ENCODE assay signal across 8 cellular contexts in the genomic region with DNA sequence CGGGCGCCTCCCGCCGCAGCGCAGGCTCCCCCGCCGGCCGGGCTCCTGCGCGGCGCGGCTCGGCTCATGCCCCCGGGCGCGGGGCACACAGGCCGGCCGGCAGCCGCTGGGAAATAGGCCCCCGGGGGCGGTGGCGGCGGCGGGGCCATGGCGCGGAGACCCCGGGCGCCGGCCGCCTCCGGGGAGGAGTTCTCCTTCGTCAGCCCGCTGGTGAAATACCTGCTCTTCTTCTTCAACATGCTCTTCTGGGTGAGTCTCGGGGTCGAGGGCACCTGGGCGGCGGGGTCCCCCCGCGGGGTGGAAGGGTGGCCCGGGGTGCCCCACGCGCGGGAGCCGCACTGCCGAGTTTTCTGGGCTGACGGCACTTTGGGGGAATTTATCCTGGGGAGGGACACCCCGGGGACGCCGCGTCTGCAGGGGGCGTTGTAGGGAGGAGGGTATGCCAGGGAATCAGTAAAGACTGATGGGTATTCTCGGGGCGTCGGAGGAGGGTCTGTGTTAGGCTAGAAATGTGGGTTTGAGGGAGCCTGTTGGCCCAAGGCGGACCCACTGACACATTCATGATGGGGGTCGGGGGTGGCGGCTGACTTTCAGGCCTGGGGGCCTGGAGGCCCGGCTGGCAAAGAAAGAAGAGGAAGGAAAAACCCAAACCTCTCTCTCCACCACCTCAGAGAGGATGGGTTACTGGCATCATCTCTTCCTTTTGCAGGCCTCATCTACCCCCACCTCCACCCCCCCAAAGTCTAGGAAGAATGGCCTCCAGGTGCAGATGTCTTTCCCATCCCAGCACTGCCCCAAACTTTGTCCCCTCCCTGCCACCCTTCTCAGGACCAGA. TPM values are rescaled to one million over a fixed set of nuclear protein-coding genes. Genes with fewer than 3 reads are reported as not detected.
DNase-seq lines count a peak whose midpoint lies in the region; ATAC-seq and TF ChIP-seq lines count a peak whose summit lies in the region.

No MANE protein-coding gene starts in this region.

- POLR2A ChIA-PET in activated CD8-positive, alpha-beta T cell treated with anti-CD3 and anti-CD28 coated beads, Interleukin-2, amount 10 ng/mL, durations not matched to agents 7 days and 5 days (lab: Charles Lee), result no interaction called here

- peak; percentile 39 to 41 for ATAC-seq in activated CD4-positive, CD25-positive, alpha-beta regulatory T cell treated with anti-CD3 and anti-CD28 coated beads, Interleukin-2, amount 50 U/mL, for 24 hours
- ATAC-seq in HG03196 (IDR thresholded peaks at IDR 0.05; ENCODE audit: unreplicated experiment) (peak; percentile 3), HG03095 (IDR thresholded peaks at IDR 0.05; ENCODE audit: unreplicated experiment) (no peak)
- ATAC-seq in activated CD8-positive, alpha-beta T cell treated with anti-CD3 and anti-CD28 coated beads, Interleukin-2, amount 10 ng/mL, durations not matched to agents 7 days and 5 days, result no peak

- peaks cover 16% of the 10 kb centered on the region for H3K4me1 Mint-ChIP-seq in activated CD8-positive, alpha-beta T cell treated with anti-CD3 and anti-CD28 coated beads, Interleukin-2, amount 10 ng/mL, durations not matched to agents 7 days and 5 days (ENCODE audit: low read depth)
- H3K4me1 Mint-ChIP-seq in glutamatergic neuron (ENCODE audit: low read depth, unreplicated experiment), result peaks cover 11% of the 10 kb centered on the region

- no peaks in the 10 kb centered on the region for H3K9me3 Mint-ChIP-seq in activated CD8-positive, alpha-beta T cell treated with anti-CD3 and anti-CD28 coated beads, Interleukin-2, amount 10 ng/mL, durations not matched to agents 7 days and 5 days (ENCODE audit: insufficient read depth)
- H3K9me3 Mint-ChIP-seq in glutamatergic neuron (ENCODE audit: unreplicated experiment), result no peaks in the 10 kb centered on the region

- peaks cover 28% of the 10 kb centered on the region for H3K27me3 Mint-ChIP-seq in activated CD8-positive, alpha-beta T cell treated with anti-CD3 and anti-CD28 coated beads, Interleukin-2, amount 10 ng/mL, durations not matched to agents 7 days and 5 days (ENCODE audit: low read depth)
- peaks cover 11% of the 10 kb centered on the region for H3K27me3 Mint-ChIP-seq in glutamatergic neuron (ENCODE audit: unreplicated experiment)

- peak overlapping the region; percentile 70 for H3K4me3 Mint-ChIP-seq in activated CD8-positive, alpha-beta T cell treated with anti-CD3 and anti-CD28 coated beads, Interleukin-2, amount 10 ng/mL, durations not matched to agents 7 days and 5 days
- H3K4me3 Mint-ChIP-seq in glutamatergic neuron (ENCODE audit: unreplicated experiment), result peak overlapping the region; percentile 80

- no peaks in the 10 kb centered on the region for H3K36me3 Mint-ChIP-seq in activated CD8-positive, alpha-beta T cell treated with anti-CD3 and anti-CD28 coated beads, Interleukin-2, amount 10 ng/mL, durations not matched to agents 7 days and 5 days (ENCODE audit: low read depth)
- H3K36me3 Mint-ChIP-seq in glutamatergic neuron (ENCODE audit: unreplicated experiment), result no peaks in the 10 kb centered on the region

- DNase-seq in activated CD4-positive, CD25-positive, alpha-beta regulatory T cell (lab: John Stamatoyannopoulos, UW), result no peak
- DNase-seq in activated CD8-positive, alpha-beta T cell treated with anti-CD3 and anti-CD28 coated beads, Interleukin-2, amount 10 ng/mL, durations not matched to agents 7 days and 5 days, result no peak
- DNase-seq in glutamatergic neuron (no peak), cortex of kidney (lab: John Stamatoyannopoulos, UW) (no peak)
- DNase-seq in stimulated activated CD4-positive, alpha-beta T cell treated with anti-CD3 and anti-CD28 coated beads, Interleukin-4, amount 100 ng/mL, for 1 hour, result peak; percentile 37

- no peak overlapping the region for H3K27ac Mint-ChIP-seq in activated CD8-positive, alpha-beta T cell treated with anti-CD3 and anti-CD28 coated beads, Interleukin-2, amount 10 ng/mL, durations not matched to agents 7 days and 5 days
- no peak overlapping the region for H3K27ac Mint-ChIP-seq in glutamatergic neuron (ENCODE audit: unreplicated experiment)

- CTCF ChIA-PET in activated CD8-positive, alpha-beta T cell treated with anti-CD3 and anti-CD28 coated beads, Interleukin-2, amount 10 ng/mL, durations not matched to agents 7 days and 5 days (lab: Charles Lee), result interaction anchor here (1.0 to 3.8 kb wide), 4 partner anchors 18 to 74 kb away, joined by 3 to 33 read pairs (median 14); no protein-coding TSS in a partner anchor

- TF ChIP-seq CTCF in glutamatergic neuron (IDR thresholded peaks at IDR 0.05; ENCODE audit: partially characterized antibody, unreplicated experiment), result no peak

RNA-seq across cellular contexts. Expression of a gene that starts 0.5 kb away (rescaled TPM):
- total RNA-seq in activated CD8-positive, alpha-beta T cell treated with anti-CD3 and anti-CD28 coated beads, Interleukin-2, amount 10 ng/mL, durations not matched to agents 7 days and 5 days, result 1 to 10 TPM; 2.7 to 2.8 TPM
- 6.6 TPM for total RNA-seq in glutamatergic neuron (ENCODE audit: unreplicated experiment)

RNA-seq across cellular contexts. Expression of a gene that starts 43.4 kb away (rescaled TPM):
- total RNA-seq in activated CD8-positive, alpha-beta T cell treated with anti-CD3 and anti-CD28 coated beads, Interleukin-2, amount 10 ng/mL, durations not matched to agents 7 days and 5 days, result not detected
- 5.9 TPM for total RNA-seq in glutamatergic neuron (ENCODE audit: unreplicated experiment)

Comparison
In these comparisons a context has a peak if more than half of its experiments do, and no peak if none do; other contexts are left out.
1. ATAC-seq: peak in activated CD4-positive, CD25-positive, alpha-beta regulatory T cell treated with anti-CD3 and anti-CD28 coated beads, Interleukin-2, amount 50 U/mL, for 24 hours (2 of 2) and HG03196 (single experiment); none in activated CD8-positive, alpha-beta T cell treated with anti-CD3 and anti-CD28 coated beads, Interleukin-2, amount 10 ng/mL, durations not matched to agents 7 days and 5 days (single experiment) and HG03095 (single experiment).